Comparison of ENCODE assay signal across 29 cellular contexts in genomic region chr5:175698401-175699115, GRCh38. TPM values are rescaled to one million over a fixed set of nuclear protein-coding genes. Genes with fewer than 3 reads are reported as not detected.
DNase-seq lines count a peak whose midpoint lies in the region; ATAC-seq and TF ChIP-seq lines count a peak whose summit lies in the region.
"Had no signal": no experiment of that assay in that cellular context is flagged by ENCODE, and none has a peak within 500 bp of the region (broad histone marks: within the 10 kb centered on the region; RNA-seq: fewer than 3 reads in every experiment).

No MANE protein-coding gene starts in this region.

- H3K36me3 ChIP-seq in upper lobe of right lung, result no peaks in the 10 kb centered on the region
- H3K36me3 ChIP-seq: BE2C, tibial nerve, WERI-Rb-1 had no signal

- H3K9me3 ChIP-seq in upper lobe of right lung, result no peaks in the 10 kb centered on the region
- H3K9me3 ChIP-seq: BE2C, SK-N-SH had no signal

- peaks cover 46% of the 10 kb centered on the region for H3K36me3 Mint-ChIP-seq in activated naive CD4-positive, alpha-beta T cell treated with anti-CD3 and anti-CD28 coated beads, Interleukin-2, amount 10 ng/mL, durations not matched to agents 7 days and 5 days
- H3K36me3 Mint-ChIP-seq in activated naive CD4-positive, alpha-beta T cell treated with anti-CD3 and anti-CD28 coated beads, Interleukin-2, amount 50 U/mL, for 72 hours, result peaks cover 7 to 13% of the 10 kb centered on the region in 2 donors
- H3K36me3 Mint-ChIP-seq in activated CD4-positive, alpha-beta memory T cell treated with anti-CD3 and anti-CD28 coated beads, Interleukin-2, amount 10 ng/mL, durations not matched to agents 7 days and 5 days (ENCODE audit: low read depth), result no peaks in the 10 kb centered on the region

- CTCF ChIA-PET in activated naive CD4-positive, alpha-beta T cell treated with anti-CD3 and anti-CD28 coated beads, Interleukin-2, amount 10 ng/mL, durations not matched to agents 7 days and 5 days (lab: Charles Lee), result interaction anchor here (1.2 to 3.7 kb wide), 3 partner anchors 11 to 164 kb away, joined by 3 to 70 read pairs (median 20); no protein-coding TSS in a partner anchor
- CTCF ChIA-PET in activated CD4-positive, alpha-beta memory T cell treated with anti-CD3 and anti-CD28 coated beads, Interleukin-2, amount 10 ng/mL, durations not matched to agents 7 days and 5 days (lab: Charles Lee), result interaction anchor here (1.0 to 6.6 kb wide), 2 partner anchors 9 to 166 kb away, joined by 4 to 79 read pairs; no protein-coding TSS in a partner anchor

- no peaks in the 10 kb centered on the region for H3K4me1 ChIP-seq in upper lobe of right lung
- H3K4me1 ChIP-seq: BE2C had no signal

- peaks cover 24% of the 10 kb centered on the region for H3K4me1 Mint-ChIP-seq in activated naive CD4-positive, alpha-beta T cell treated with anti-CD3 and anti-CD28 coated beads, Interleukin-2, amount 10 ng/mL, durations not matched to agents 7 days and 5 days
- H3K4me1 Mint-ChIP-seq in activated CD4-positive, alpha-beta memory T cell treated with anti-CD3 and anti-CD28 coated beads, Interleukin-2, amount 10 ng/mL, durations not matched to agents 7 days and 5 days, result peaks cover 21% of the 10 kb centered on the region

- no peak overlapping the region for H3K4me3 ChIP-seq in upper lobe of right lung
- H3K4me3 ChIP-seq: tibial nerve had no signal

- no peaks in the 10 kb centered on the region for H3K27me3 ChIP-seq in upper lobe of right lung
- H3K27me3 ChIP-seq: tibial nerve had no signal

- no peak for ATAC-seq in activated naive CD4-positive, alpha-beta T cell treated with anti-CD3 and anti-CD28 coated beads, Interleukin-2, amount 50 U/mL, for 72 hours
- ATAC-seq in upper lobe of right lung, result no peak
- ATAC-seq: HepG2, left ventricle myocardium superior had no signal

- intact Hi-C loops in head of caudate nucleus (cut with DNase I) (loop anchor here (10.0 kb wide), 1 partner anchor 164 kb away; no protein-coding TSS in a partner anchor), upper lobe of right lung (cut with DNase I) (no loop called here)

- H3K27me3 Mint-ChIP-seq in activated naive CD4-positive, alpha-beta T cell treated with anti-CD3 and anti-CD28 coated beads, Interleukin-2, amount 10 ng/mL, durations not matched to agents 7 days and 5 days, result no peaks in the 10 kb centered on the region
- no peaks in the 10 kb centered on the region for H3K27me3 Mint-ChIP-seq in activated CD4-positive, alpha-beta memory T cell treated with anti-CD3 and anti-CD28 coated beads, Interleukin-2, amount 10 ng/mL, durations not matched to agents 7 days and 5 days

- POLR2A ChIA-PET in activated CD4-positive, alpha-beta memory T cell treated with anti-CD3 and anti-CD28 coated beads, Interleukin-2, amount 10 ng/mL, durations not matched to agents 7 days and 5 days (lab: Charles Lee), result no interaction called here

- H3K27ac ChIP-seq in upper lobe of right lung, result no peak overlapping the region
- H3K27ac ChIP-seq: tibial nerve, WERI-Rb-1 had no signal

- H3K9me3 Mint-ChIP-seq in activated naive CD4-positive, alpha-beta T cell treated with anti-CD3 and anti-CD28 coated beads, Interleukin-2, amount 10 ng/mL, durations not matched to agents 7 days and 5 days, result no peaks in the 10 kb centered on the region
- H3K9me3 Mint-ChIP-seq in activated naive CD4-positive, alpha-beta T cell treated with anti-CD3 and anti-CD28 coated beads, Interleukin-2, amount 50 U/mL, for 72 hours, result no peaks in the 10 kb centered on the region
- no peaks in the 10 kb centered on the region for H3K9me3 Mint-ChIP-seq in activated CD4-positive, alpha-beta memory T cell treated with anti-CD3 and anti-CD28 coated beads, Interleukin-2, amount 10 ng/mL, durations not matched to agents 7 days and 5 days

- TF ChIP-seq CTCF in upper lobe of right lung (IDR thresholded peaks at IDR 0.05), result no peak

- peak; percentile 18 for DNase-seq in activated naive CD4-positive, alpha-beta T cell treated with anti-CD3 and anti-CD28 coated beads, Interleukin-2, amount 10 ng/mL, durations not matched to agents 7 days and 5 days
- no peak for DNase-seq in activated naive CD4-positive, alpha-beta T cell treated with anti-CD3 and anti-CD28 coated beads, Interleukin-2, amount 50 U/mL, for 72 hours (ENCODE audit: low spot score in 2 of 2)
- peak; percentile 62 for DNase-seq in NCI-H526 treated with DMSO at 0.1 percent for 48 hours (lab: John Stamatoyannopoulos, UW)
- peak in 22 of 42 donors; percentile 0 to 43 (median 12) for DNase-seq in head of caudate nucleus
- DNase-seq in upper lobe of right lung, result peak; percentile 29
- DNase-seq in NCI-H187 (lab: John Stamatoyannopoulos, UW), result no peak
- no peak for DNase-seq in activated CD4-positive, alpha-beta memory T cell treated with anti-CD3 and anti-CD28 coated beads, Interleukin-2, amount 10 ng/mL, durations not matched to agents 7 days and 5 days
- DNase-seq: ACHN; activated CD4-positive, alpha-beta T cell treated with anti-CD3 and anti-CD28 coated beads, Interleukin-2, amount 50 U/mL, for 1 hour; activated CD8-positive, alpha-beta memory T cell treated with anti-CD3 and anti-CD28 coated beads, Interleukin-2, amount 50 U/mL, for 48 hours; activated gamma-delta T cell; BE2C; effector CD8-positive, alpha-beta T cell; GDM1; HCEC 1CT; Karpas-422; left ventricle myocardium superior; naive B cell; NCI-H1436; NCI-H446 treated with DMSO at 0.1 percent for 48 hours; SK-N-SH; small intestine; stimulated activated CD4-positive, alpha-beta T cell treated with anti-CD3 and anti-CD28 coated beads, Interleukin-1b, Interleukin-23, amount 100 ng/mL, for 48 hours; T-helper 9 cell had no signal

- H3K4me3 Mint-ChIP-seq in activated naive CD4-positive, alpha-beta T cell treated with anti-CD3 and anti-CD28 coated beads, Interleukin-2, amount 10 ng/mL, durations not matched to agents 7 days and 5 days, result no peak overlapping the region
- H3K4me3 Mint-ChIP-seq in activated CD4-positive, alpha-beta memory T cell treated with anti-CD3 and anti-CD28 coated beads, Interleukin-2, amount 10 ng/mL, durations not matched to agents 7 days and 5 days, result no peak overlapping the region
- H3K4me3 Mint-ChIP-seq: mesothelial cell of epicardium had no signal

- no peak overlapping the region for H3K27ac Mint-ChIP-seq in activated naive CD4-positive, alpha-beta T cell treated with anti-CD3 and anti-CD28 coated beads, Interleukin-2, amount 10 ng/mL, durations not matched to agents 7 days and 5 days
- H3K27ac Mint-ChIP-seq in activated naive CD4-positive, alpha-beta T cell treated with anti-CD3 and anti-CD28 coated beads, Interleukin-2, amount 50 U/mL, for 72 hours, result no peak overlapping the region
- H3K27ac Mint-ChIP-seq in activated CD4-positive, alpha-beta memory T cell treated with anti-CD3 and anti-CD28 coated beads, Interleukin-2, amount 10 ng/mL, durations not matched to agents 7 days and 5 days, result no peak overlapping the region
- H3K27ac Mint-ChIP-seq: mesothelial cell of epicardium, naive B cell had no signal

RNA-seq across cellular contexts. Expression of gene HRH2, which starts 40.7 kb away (rescaled TPM):
- 10 to 100 TPM; 13.7 to 28.8 TPM for total RNA-seq in activated naive CD4-positive, alpha-beta T cell treated with anti-CD3 and anti-CD28 coated beads, Interleukin-2, amount 50 U/mL, for 72 hours
- total RNA-seq in upper lobe of right lung, result 8.2 TPM
- total RNA-seq in activated CD4-positive, alpha-beta memory T cell treated with anti-CD3 and anti-CD28 coated beads, Interleukin-2, amount 10 ng/mL, durations not matched to agents 7 days and 5 days, result 10 to 100 TPM; 13.4 to 13.7 TPM
- total RNA-seq: HepG2, OCI-LY7 had no signal

Comparison
In these comparisons a context has a peak if more than half of its experiments do, and no peak if none do; other contexts are left out.
1. DNase-seq: peak in activated naive CD4-positive, alpha-beta T cell treated with anti-CD3 and anti-CD28 coated beads, Interleukin-2, amount 10 ng/mL, durations not matched to agents 7 days and 5 days (single experiment), NCI-H526 treated with DMSO at 0.1 percent for 48 hours (single experiment), head of caudate nucleus (22 of 42) and upper lobe of right lung (single experiment); none in activated naive CD4-positive, alpha-beta T cell treated with anti-CD3 and anti-CD28 coated beads, Interleukin-2, amount 50 U/mL, for 72 hours (0 of 2), NCI-H187 (0 of 2) and activated CD4-positive, alpha-beta memory T cell treated with anti-CD3 and anti-CD28 coated beads, Interleukin-2, amount 10 ng/mL, durations not matched to agents 7 days and 5 days (single experiment).